1 cellular context compared by ENCODE assay signal in genomic region chr1:59011663-59012062, GRCh38.
TF ChIP-seq lines count a peak whose summit lies in the region.

No MANE protein-coding gene starts in this region.

TF ChIP-seq in GM12878, 131 proteins besides CTCF, POLR2A, EP300 and RAD21 (continued from another document):
- TF ChIP-seq EED (IDR thresholded peaks at IDR 0.05; ENCODE audit: low read depth) (peak; percentile 48; the same call in 1 of the 2 replicates), NFYA (IDR thresholded peaks at IDR 0.05; ENCODE audit: borderline replicate concordance, low read depth, low read length) (no peak), PML (IDR thresholded peaks at IDR 0.05; ENCODE audit: low read length) (no peak), ZNF24 (IDR thresholded peaks at IDR 0.05) (no peak), NFIC (IDR thresholded peaks at IDR 0.05; ENCODE audit: low read depth, low read length) (peak; percentile 33; the same call in 1 of the 2 replicates), ATF7 (IDR thresholded peaks at IDR 0.05; ENCODE audit: low read depth) (0 out of 2 replicates have a peak, but pooled peaks have one; percentile 29)
